8 cellular contexts compared by ENCODE assay signal in the genomic region with DNA sequence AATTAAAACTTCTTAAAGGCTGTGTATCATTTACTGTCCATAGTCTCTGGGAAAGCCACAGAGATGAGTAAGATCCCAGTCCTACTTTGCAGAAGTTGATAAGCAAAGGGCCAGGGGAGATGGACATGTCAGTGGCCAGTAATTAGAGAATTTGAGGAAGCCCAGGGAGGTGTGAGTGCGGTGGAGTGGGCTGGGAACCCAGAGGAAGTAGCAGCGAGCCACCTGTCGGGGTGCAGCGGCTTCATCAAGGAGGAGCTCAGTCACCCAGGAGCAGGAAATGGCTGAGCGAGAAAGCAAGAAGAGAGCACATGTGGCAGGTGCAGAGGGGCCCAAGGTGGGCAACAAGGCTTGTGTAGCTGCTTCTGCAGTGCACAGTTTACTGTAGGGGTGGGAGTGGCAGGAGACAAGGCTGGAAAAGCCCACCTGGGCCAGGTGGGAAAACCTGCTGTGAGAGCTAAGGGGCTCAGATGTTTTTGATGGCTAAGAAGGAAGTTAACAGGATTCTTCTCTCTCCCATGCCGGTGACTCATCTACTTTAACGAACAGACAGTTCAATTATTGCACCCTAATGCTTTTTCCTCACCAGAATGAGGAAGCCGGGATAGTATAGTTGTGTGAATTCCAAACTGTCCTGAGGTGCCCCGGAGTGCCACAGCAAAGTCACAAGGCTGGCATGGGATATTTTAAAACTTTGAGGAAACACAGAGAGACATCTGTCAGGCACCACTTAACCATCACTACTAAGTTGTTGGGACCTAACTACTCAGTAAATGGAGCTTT. TPM values are rescaled to one million over a fixed set of nuclear protein-coding genes. Genes with fewer than 3 reads are reported as not detected.
DNase-seq lines count a peak whose midpoint lies in the region; ATAC-seq lines count a peak whose summit lies in the region.

No MANE protein-coding gene starts in this region.

- H3K9me3 ChIP-seq in T-helper 17 cell (ENCODE audit: control insufficient read depth, low read length, poor library complexity, severe bottlenecking) = no peaks in the 10 kb centered on the region

- peak overlapping the region; percentile 90 for H3K4me3 Mint-ChIP-seq in T-helper 17 cell

- intact Hi-C loops in Right ventricle myocardium superior (cut with DNase I) = no loop called here

- no peaks in the 10 kb centered on the region for H3K27me3 Mint-ChIP-seq in T-helper 17 cell

- peak; percentile 52 for ATAC-seq in GM18868 (IDR thresholded peaks at IDR 0.05; ENCODE audit: unreplicated experiment)
- ATAC-seq in HG02973 (IDR thresholded peaks at IDR 0.05; ENCODE audit: unreplicated experiment) = peak; percentile 64
- ATAC-seq in T-helper 17 cell = peak; percentile 62
- peak; percentile 87 for ATAC-seq in Right ventricle myocardium superior (ENCODE audit: poor library complexity)

- H3K27ac Mint-ChIP-seq in T-helper 17 cell = peak overlapping the region; percentile 98

- peaks cover 4% of the 10 kb centered on the region for H3K36me3 Mint-ChIP-seq in T-helper 17 cell (ENCODE audit: low read depth)

- H3K4me1 Mint-ChIP-seq in T-helper 17 cell = peaks cover 63% of the 10 kb centered on the region

- DNase-seq in T-helper 17 cell = peak in 2 of 3 donors; percentile 23 to 35
- peak; percentile 53 for DNase-seq in Right ventricle myocardium superior
- DNase-seq in NCI-H526 (lab: John Stamatoyannopoulos, UW) = no peak
- no peak for DNase-seq in NCI-H345 treated with DMSO at 0.1 percent for 48 hours (lab: John Stamatoyannopoulos, UW; ENCODE audit: unreplicated experiment)
- DNase-seq in SHP77 treated with DMSO at 0.1 percent for 48 hours (lab: John Stamatoyannopoulos, UW) = no peak
- no peak for DNase-seq in DMS114 treated with DMSO at 0.1 percent for 48 hours (lab: John Stamatoyannopoulos, UW; ENCODE audit: unreplicated experiment)

RNA-seq across cellular contexts. Expression of a gene that starts 34.8 kb away (rescaled TPM):
- 100 to 1,000 TPM; 120 to 127 TPM for total RNA-seq in T-helper 17 cell
- 82.8 TPM for total RNA-seq in Right ventricle myocardium superior

Comparison
In these comparisons a context has a peak if more than half of its experiments do, and no peak if none do; other contexts are left out.
1. DNase-seq: peak in T-helper 17 cell (2 of 3) and Right ventricle myocardium superior (single experiment); none in NCI-H526 (0 of 2), NCI-H345 treated with DMSO at 0.1 percent for 48 hours (single experiment), SHP77 treated with DMSO at 0.1 percent for 48 hours (single experiment) and DMS114 treated with DMSO at 0.1 percent for 48 hours (single experiment).
2. Peak in every context shown above with its lines, with median percentiles within 50 percentile points of each other: ATAC-seq.